In genomic region chr4:84177831-84178230, GRCh38 we compare ENCODE assay signal across 14 cellular contexts.
DNase-seq lines count a peak whose midpoint lies in the region; ATAC-seq and TF ChIP-seq lines count a peak whose summit lies in the region.
"Had no signal": no experiment of that assay in that cellular context is flagged by ENCODE, and none has a peak within 500 bp of the region (broad histone marks: within the 10 kb centered on the region; RNA-seq: fewer than 3 reads in every experiment).

No MANE protein-coding gene starts in this region.

- no peak for TF ChIP-seq POLR2A in gastroesophageal sphincter (IDR thresholded peaks at IDR 0.05)

- H4K20me1 ChIP-seq in PC-3 (ENCODE audit: low read length) (no peaks in the 10 kb centered on the region), mammary epithelial cell (ENCODE audit: insufficient read depth, low read length) (no peaks in the 10 kb centered on the region)

- no peak overlapping the region for H2AFZ ChIP-seq in PC-3 (ENCODE audit: low read length)
- H2AFZ ChIP-seq in mammary epithelial cell (ENCODE audit: low read depth, low read length): no peak overlapping the region
- H2AFZ ChIP-seq: GM23338 had no signal

- H3K36me3 ChIP-seq in PC-3 (ENCODE audit: low read depth, low read length) (no peaks in the 10 kb centered on the region), mammary epithelial cell (ENCODE audit: insufficient read depth, low read length) (no peaks in the 10 kb centered on the region), gastroesophageal sphincter (no peaks in the 10 kb centered on the region)
- H3K36me3 ChIP-seq: BE2C had no signal

- dilution Hi-C loops in mammary epithelial cell (cut with HindIII; ENCODE audit: low sequenced_read_pairs): no loop called here

- H3K79me2 ChIP-seq in PC-3 (ENCODE audit: low read length) (no peaks in the 10 kb centered on the region), mammary epithelial cell (ENCODE audit: insufficient read depth, low read length) (no peaks in the 10 kb centered on the region)

- no peaks in the 10 kb centered on the region for H3K9me2 ChIP-seq in PC-3 (replicated peaks; ENCODE audit: low read length)

- H3K4me1 ChIP-seq in PC-3 (ENCODE audit: insufficient read depth, low read length): no peaks in the 10 kb centered on the region
- H3K4me1 ChIP-seq in mammary epithelial cell (ENCODE audit: insufficient read depth, low read length): no peaks in the 10 kb centered on the region
- H3K4me1 ChIP-seq in gastroesophageal sphincter: peaks cover 0 to 33% (median 0%) of the 10 kb centered on the region in 3 donors
- H3K4me1 ChIP-seq: A549, BE2C had no signal

- H3K27me3 ChIP-seq in PC-3 (ENCODE audit: low read length) (no peaks in the 10 kb centered on the region), mammary epithelial cell (ENCODE audit: insufficient read depth, low read length) (peaks cover 3% of the 10 kb centered on the region), gastroesophageal sphincter (no peaks in the 10 kb centered on the region)
- H3K27me3 ChIP-seq: BE2C had no signal

- DNase-seq in PC-3 (peak; percentile 7), mammary epithelial cell (peak; percentile 13), islet precursor cell (no peak)
- DNase-seq: BE2C; CD4-positive, alpha-beta memory T cell; DND-41; GDM1; H7 had no signal

- H3K4me3 ChIP-seq in PC-3 (ENCODE audit: low read length): no peak overlapping the region
- H3K4me3 ChIP-seq in mammary epithelial cell (replicated peaks in 1 of 3; ENCODE audit: insufficient read depth in 1 of 3, low read depth in 2 of 3, low read length in 3 of 3): no peak overlapping the region
- no peak overlapping the region for H3K4me3 ChIP-seq in gastroesophageal sphincter
- H3K4me3 ChIP-seq: A549, GM23338 had no signal

- no peak for TF ChIP-seq CTCF in PC-3 (conservative IDR thresholded peaks at IDR 0.05; ENCODE audit: low read depth, low read length)
- TF ChIP-seq CTCF in mammary epithelial cell (conservative IDR thresholded peaks at IDR 0.05 in 1 of 2, IDR thresholded peaks at IDR 0.05 in 1 of 2; ENCODE audit: extremely low read depth in 1 of 2, insufficient read depth in 1 of 2, low read depth in 1 of 2, low read length in 2 of 2): no peak
- no peak for TF ChIP-seq CTCF in gastroesophageal sphincter (IDR thresholded peaks at IDR 0.05)

- H3K9ac ChIP-seq in PC-3 (ENCODE audit: low read length) (no peak overlapping the region), mammary epithelial cell (ENCODE audit: insufficient read depth, low read length) (no peak overlapping the region)

- in situ Hi-C loops in mammary epithelial cell (cut with MboI; ENCODE audit: low sequenced_read_pairs in 2 of 2): no loop called here

- POLR2A ChIA-PET in PC-3 (lab: Charles Lee; ENCODE audit: unreplicated experiment): no interaction called here

- 64% methylated on average over 4 of the region's 4 CpGs for WGBS in mammary epithelial cell (ENCODE audit: low coverage, missing lambda C conversion rate)
- 15 to 16% methylated on average over 3 to 4 of the region's 4 CpGs for WGBS in gastroesophageal sphincter (ENCODE audit: low coverage in 1 of 2), 2 donors

- ATAC-seq in PC-3 (no peak), gastroesophageal sphincter (peak; percentile 19), esophagus mucosa (no peak), HG03342 (IDR thresholded peaks at IDR 0.05; ENCODE audit: unreplicated experiment) (no peak)
- ATAC-seq: A549, GM23338 had no signal

- intact Hi-C loops in PC-3 (cut with micrococcal nuclease) (no loop called here), mammary epithelial cell (cut with micrococcal nuclease) (no loop called here)

- CTCF ChIA-PET in PC-3 (lab: Charles Lee): no interaction called here
- CTCF ChIA-PET in mammary epithelial cell (lab: Charles Lee; ENCODE audit: low non-redundant PET): no interaction called here

- no peak overlapping the region for H3K27ac ChIP-seq in PC-3 (ENCODE audit: low read length)
- no peak overlapping the region for H3K27ac ChIP-seq in mammary epithelial cell (ENCODE audit: insufficient read depth, low read depth, low read length)
- H3K27ac ChIP-seq in gastroesophageal sphincter: peak overlapping the region; percentile 24 to 59 (median 30)
- H3K27ac ChIP-seq: A549, C4-2B had no signal

- H3K9me3 ChIP-seq in PC-3 (ENCODE audit: low read length) (no peaks in the 10 kb centered on the region), mammary epithelial cell (replicated peaks; ENCODE audit: insufficient read depth, low read length) (no peaks in the 10 kb centered on the region), gastroesophageal sphincter (no peaks in the 10 kb centered on the region)
- H3K9me3 ChIP-seq: A549, BE2C had no signal

- no peak for TF ChIP-seq EP300 in gastroesophageal sphincter (IDR thresholded peaks at IDR 0.05)

- H3F3A ChIP-seq in PC-3 (ENCODE audit: low read length, unreplicated experiment): no peaks in the 10 kb centered on the region

- H3K4me2 ChIP-seq in PC-3 (ENCODE audit: low read length) (no peak overlapping the region), mammary epithelial cell (ENCODE audit: insufficient read depth, low read depth, low read length) (no peak overlapping the region)
- H3K4me2 ChIP-seq: A549, GM23338 had no signal

- BruUV-seq in PC-3 (replicated peaks; lab: Mats Ljungman, UMichigan) (no TSS peak), mammary epithelial cell (replicated peaks; lab: Mats Ljungman, UMichigan) (no TSS peak)

Comparison
In these comparisons a context has a peak if more than half of its experiments do, and no peak if none do; other contexts are left out.
1. H3K27ac ChIP-seq: peak in gastroesophageal sphincter (4 of 4); none in PC-3 (single experiment) and mammary epithelial cell (single experiment).